28 cellular contexts compared by ENCODE assay signal in the genomic region with DNA sequence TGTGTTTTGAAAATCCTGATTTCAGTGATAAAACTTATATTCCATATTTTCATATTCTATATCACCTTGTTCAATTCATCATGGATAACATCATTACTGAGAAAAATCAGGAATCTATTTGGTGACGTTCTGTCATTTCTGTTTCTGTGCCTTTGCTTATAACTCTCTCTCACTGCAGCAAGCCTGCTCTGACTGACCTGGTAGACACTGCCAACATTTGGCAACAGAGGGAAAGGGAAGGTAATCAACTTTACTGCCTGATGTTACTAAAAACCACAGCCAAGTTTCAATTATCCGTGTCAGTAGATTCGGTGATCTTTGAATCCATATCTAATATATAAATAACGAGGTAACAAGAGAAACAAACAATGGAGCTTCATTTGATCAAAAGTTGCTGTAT.
"Had no signal": no experiment of that assay in that cellular context is flagged by ENCODE, and none has a peak within 500 bp of the region (broad histone marks: within the 10 kb centered on the region; RNA-seq: fewer than 3 reads in every experiment).

No MANE protein-coding gene starts in this region.

- H3K4me1 Mint-ChIP-seq: activated CD4-positive, alpha-beta T cell treated with anti-CD3 and anti-CD28 coated beads, Interleukin-2, amount 10 ng/mL, durations not matched to agents 7 days and 5 days; activated naive CD8-positive, alpha-beta T cell treated with anti-CD3 and anti-CD28 coated beads, Interleukin-2, amount 50 U/mL, for 24 hours; T-helper 17 cell had no signal

- ATAC-seq: activated naive CD4-positive, alpha-beta T cell treated with anti-CD3 and anti-CD28 coated beads, Interleukin-2, amount 50 U/mL, for 72 hours; activated naive CD8-positive, alpha-beta T cell treated with anti-CD3 and anti-CD28 coated beads, Interleukin-2, amount 50 U/mL, for 24 hours; activated T-cell treated with anti-CD3 and anti-CD28 coated beads, Interleukin-2, amount 50 U/mL, for 4 hours; T-helper 17 cell had no signal

- H3K9me3 Mint-ChIP-seq: activated CD4-positive, alpha-beta memory T cell treated with anti-CD3 and anti-CD28 coated beads for 36 hours; activated CD4-positive, alpha-beta T cell treated with anti-CD3 and anti-CD28 coated beads, Interleukin-2, amount 10 ng/mL, durations not matched to agents 7 days and 5 days; activated naive CD8-positive, alpha-beta T cell treated with anti-CD3 and anti-CD28 coated beads, Interleukin-2, amount 50 U/mL, for 24 hours had no signal

- H3K27me3 ChIP-seq: brain microvascular endothelial cell, cardiac muscle cell, MG63, Peyer's patch, SJSA1 had no signal

- H3K27ac ChIP-seq: brain microvascular endothelial cell, cardiac muscle cell, KMS-11, Peyer's patch, RWPE1, SJSA1 had no signal

- H3K4me3 Mint-ChIP-seq: activated CD4-positive, alpha-beta memory T cell treated with anti-CD3 and anti-CD28 coated beads for 36 hours; activated CD4-positive, alpha-beta T cell treated with anti-CD3 and anti-CD28 coated beads, Interleukin-2, amount 10 ng/mL, durations not matched to agents 7 days and 5 days; activated naive CD8-positive, alpha-beta T cell treated with anti-CD3 and anti-CD28 coated beads, Interleukin-2, amount 50 U/mL, for 24 hours; activated T-cell treated with anti-CD3 and anti-CD28 coated beads, Interleukin-2, amount 50 U/mL, for 4 hours; T-helper 17 cell had no signal

- H3K27me3 Mint-ChIP-seq: activated CD4-positive, alpha-beta memory T cell treated with anti-CD3 and anti-CD28 coated beads for 36 hours; activated CD4-positive, alpha-beta T cell treated with anti-CD3 and anti-CD28 coated beads, Interleukin-2, amount 10 ng/mL, durations not matched to agents 7 days and 5 days; activated naive CD8-positive, alpha-beta T cell treated with anti-CD3 and anti-CD28 coated beads, Interleukin-2, amount 50 U/mL, for 24 hours; T-helper 17 cell had no signal

- H3K4me1 ChIP-seq: Peyer's patch, SJSA1 had no signal

- H3K27ac Mint-ChIP-seq: activated CD4-positive, alpha-beta memory T cell treated with anti-CD3 and anti-CD28 coated beads for 36 hours; activated CD4-positive, alpha-beta T cell treated with anti-CD3 and anti-CD28 coated beads, Interleukin-2, amount 10 ng/mL, durations not matched to agents 7 days and 5 days; activated naive CD4-positive, alpha-beta T cell treated with anti-CD3 and anti-CD28 coated beads, Interleukin-2, amount 50 U/mL, for 72 hours; activated naive CD8-positive, alpha-beta T cell treated with anti-CD3 and anti-CD28 coated beads, Interleukin-2, amount 50 U/mL, for 24 hours; T-helper 17 cell had no signal

- H3K9me3 ChIP-seq: MG63, Peyer's patch, SJSA1 had no signal

- H3K4me3 ChIP-seq: cardiac muscle cell, MG63, Peyer's patch, SJSA1 had no signal

- H3K36me3 Mint-ChIP-seq: activated CD4-positive, alpha-beta memory T cell treated with anti-CD3 and anti-CD28 coated beads for 36 hours; activated naive CD4-positive, alpha-beta T cell treated with anti-CD3 and anti-CD28 coated beads, Interleukin-2, amount 50 U/mL, for 72 hours had no signal

- H3K36me3 ChIP-seq: brain microvascular endothelial cell, cardiac muscle cell, MG63, Peyer's patch, SJSA1 had no signal

- DNase-seq: activated CD4-positive, alpha-beta memory T cell treated with anti-CD3 and anti-CD28 coated beads for 36 hours; activated CD4-positive, alpha-beta T cell treated with anti-CD3 and anti-CD28 coated beads, Interleukin-2, amount 10 ng/mL, durations not matched to agents 7 days and 5 days; activated CD4-positive, CD25-positive, alpha-beta regulatory T cell; activated CD8-positive, alpha-beta memory T cell treated with anti-CD3 and anti-CD28 coated beads for 24 hours; activated effector memory CD4-positive, alpha-beta T cell treated with anti-CD3 and anti-CD28 coated beads, Interleukin-2, amount 50 U/mL, for 16 hours; activated naive CD4-positive, alpha-beta T cell treated with Interleukin-2 at 50 U/mL for 16 hours; activated naive CD8-positive, alpha-beta T cell treated with anti-CD3 and anti-CD28 coated beads, Interleukin-2, amount 50 U/mL, for 24 hours; activated T-cell treated with anti-CD3 and anti-CD28 coated beads, Interleukin-2, amount 50 U/mL, for 4 hours; amniotic stem cell; brain microvascular endothelial cell; MG63; MV-4-11; NCI-H1092 treated with DMSO at 0.1 percent for 48 hours; NCI-H1436; NCI-H2171; NCI-H2227 treated with DMSO at 0.1 percent for 48 hours; NCI-H510A; NCI-H526 treated with DMSO at 0.1 percent for 48 hours; NCI-H82; Peyer's patch; SHP77; T-helper 17 cell; T-helper 9 cell had no signal
